In the genomic region with DNA sequence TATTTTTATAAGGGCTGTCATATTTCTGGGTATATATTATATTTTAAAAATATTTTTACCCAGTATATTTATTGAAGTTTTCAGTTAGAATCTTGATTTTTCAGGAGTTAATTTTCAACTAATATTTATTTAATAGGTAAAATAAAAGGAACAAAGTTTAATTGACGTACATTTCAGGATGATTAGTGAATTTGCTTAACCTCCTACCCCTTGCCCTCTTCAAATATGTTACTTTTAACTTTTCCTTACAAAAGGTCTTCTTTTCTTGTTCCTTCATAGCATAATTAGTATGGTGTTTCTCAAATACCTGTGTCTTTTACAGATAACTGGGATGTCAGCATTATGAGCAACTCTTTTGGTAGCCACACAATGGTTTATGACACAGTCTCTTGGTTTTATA, we compare ENCODE assay signal across 24 cellular contexts.
"Had no signal": no experiment of that assay in that cellular context is flagged by ENCODE, and none has a peak within 500 bp of the region (broad histone marks: within the 10 kb centered on the region; RNA-seq: fewer than 3 reads in every experiment).

No MANE protein-coding gene starts in this region.

- H3K27me3 ChIP-seq: colonic mucosa, gastrocnemius medialis, transverse colon, upper lobe of right lung, uterus had no signal

- H3K9me3 Mint-ChIP-seq: dendritic cell treated with granulocyte-macrophage colony-stimulating factor and Interleukin-4, amounts not matched to agents 40 ng/mL and 50 ng/mL, for 4 days; endodermal cell; mesothelial cell of epicardium; naive B cell; natural killer cell treated with Interleukin-12 subunit alpha and Interleukin-12 subunit beta and Interleukin-15 and Interleukin-18, amount 100 ng/mL, for 72 hours; neural crest cell; stimulated activated effector memory CD8-positive, alpha-beta T cell treated with anti-CD3 and anti-CD28 coated beads, Interleukin-12 subunit alpha, Interleukin-12 subunit beta, amount 100 ng/mL, for 72 hours had no signal

- H3K36me3 ChIP-seq: colonic mucosa, gastrocnemius medialis, transverse colon, uterus had no signal

- H3K4me3 Mint-ChIP-seq: endodermal cell, mesothelial cell of epicardium, neural crest cell had no signal

- FAIRE-seq: keratinocyte had no signal

- ATAC-seq: esophagus mucosa, gastrocnemius medialis had no signal

- H3K4me1 Mint-ChIP-seq: endodermal cell, mesothelial cell of epicardium, neural crest cell had no signal

- H3K4me3 ChIP-seq: colonic mucosa, mucosa of descending colon, uterus had no signal

- H3K9ac ChIP-seq: parathyroid adenoma had no signal

- H3K9me3 ChIP-seq: colonic mucosa, gastrocnemius medialis, mucosa of descending colon, transverse colon, upper lobe of right lung, uterus had no signal

- H3K4me1 ChIP-seq: colonic mucosa, parathyroid adenoma, upper lobe of right lung, uterus had no signal

- DNase-seq: colonic mucosa; effector CD8-positive, alpha-beta T cell; endodermal cell; foreskin fibroblast; gastrocnemius medialis; mesenchymal stem cell; mucosa of descending colon; naive B cell; stimulated activated CD4-positive, alpha-beta T cell treated with anti-CD3 and anti-CD28 coated beads, Interleukin-2, amount 100 ng/mL, for 24 hours; stimulated activated CD4-positive, alpha-beta T cell treated with anti-CD3 and anti-CD28 coated beads, Interleukin-4, amount 100 ng/mL, for 24 hours; stimulated activated naive CD4-positive, alpha-beta T cell treated with Interleukin-2 at 50 U/mL for 16 hours; transverse colon; upper lobe of right lung; uterus had no signal

- H3K27ac Mint-ChIP-seq: endodermal cell, mesothelial cell of epicardium had no signal

- H3K27me3 Mint-ChIP-seq: dendritic cell treated with granulocyte-macrophage colony-stimulating factor and Interleukin-4, amounts not matched to agents 40 ng/mL and 50 ng/mL, for 4 days; naive B cell; natural killer cell treated with Interleukin-12 subunit alpha and Interleukin-12 subunit beta and Interleukin-15 and Interleukin-18, amount 100 ng/mL, for 72 hours; progenitor cell of endocrine pancreas had no signal

- H3K27ac ChIP-seq: colonic mucosa, epithelial cell of prostate, gastrocnemius medialis, parathyroid adenoma, transverse colon, upper lobe of right lung, uterus had no signal
